Comparison of ENCODE assay signal across 30 cellular contexts in genomic region chr20:24531202-24531601, GRCh38.
"Had no signal": no experiment of that assay in that cellular context is flagged by ENCODE, and none has a peak within 500 bp of the region (broad histone marks: within the 10 kb centered on the region; RNA-seq: fewer than 3 reads in every experiment).

No MANE protein-coding gene starts in this region.

- FAIRE-seq: TTC549 had no signal

- H3K27ac ChIP-seq: VCaP, WERI-Rb-1 had no signal

- H3K36me3 ChIP-seq: WERI-Rb-1 had no signal

- DNase-seq: activated B cell treated with CpG ODN at 0.5 μM for 24 hours; activated CD4-positive, alpha-beta memory T cell treated with anti-CD3 and anti-CD28 coated beads for 36 hours; activated CD4-positive, alpha-beta memory T cell treated with anti-CD3 and anti-CD28 coated beads, Interleukin-2, amount 10 ng/mL, durations not matched to agents 7 days and 5 days; activated CD4-positive, alpha-beta T cell treated with anti-CD3 and anti-CD28 coated beads for 1 hour; activated CD4-positive, alpha-beta T cell treated with anti-CD3 and anti-CD28 coated beads for 36 hours; activated CD4-positive, alpha-beta T cell treated with anti-CD3 and anti-CD28 coated beads for 4 hours; activated CD4-positive, alpha-beta T cell treated with anti-CD3 and anti-CD28 coated beads for 48 hours; activated CD4-positive, alpha-beta T cell treated with anti-CD3 and anti-CD28 coated beads, Interleukin-2, amount 10 ng/mL, durations not matched to agents 24 days and 14 days; activated CD4-positive, alpha-beta T cell treated with anti-CD3 and anti-CD28 coated beads, Interleukin-2, amount 10 ng/mL, durations not matched to agents 7 days and 5 days; activated CD4-positive, alpha-beta T cell treated with anti-CD3 and anti-CD28 coated beads, Interleukin-2, amount 50 U/mL, for 1 hour; activated CD4-positive, alpha-beta T cell treated with anti-CD3 and anti-CD28 coated beads, Interleukin-2, amount 50 U/mL, for 4 hours; activated CD4-positive, alpha-beta T cell treated with anti-CD3 and anti-CD28 coated beads, Interleukin-2, amount 50 U/mL, for 48 hours; activated CD4-positive, CD25-positive, alpha-beta regulatory T cell; activated CD4-positive, CD25-positive, alpha-beta regulatory T cell treated with anti-CD3 and anti-CD28 coated beads, Interleukin-2, amount 50 U/mL, for 72 hours; activated CD8-positive, alpha-beta memory T cell treated with anti-CD3 and anti-CD28 coated beads for 24 hours; activated CD8-positive, alpha-beta memory T cell treated with anti-CD3 and anti-CD28 coated beads, Interleukin-2, amount 10 ng/mL, durations not matched to agents 7 days and 5 days; activated CD8-positive, alpha-beta memory T cell treated with anti-CD3 and anti-CD28 coated beads, Interleukin-2, amount 50 U/mL, for 4 hours; activated CD8-positive, alpha-beta memory T cell treated with anti-CD3 and anti-CD28 coated beads, Interleukin-2, amount 50 U/mL, for 48 hours; activated CD8-positive, alpha-beta T cell treated with anti-CD3 and anti-CD28 coated beads for 36 hours; activated CD8-positive, alpha-beta T cell treated with anti-CD3 and anti-CD28 coated beads, Interleukin-2, amount 10 ng/mL, durations not matched to agents 7 days and 5 days; activated T-cell treated with anti-CD3 and anti-CD28 coated beads for 4 hours; T-cell; T-helper 1 cell; T-helper 17 cell; T-helper 2 cell; T-helper 9 cell; T1000; WERI-Rb-1 had no signal
